Comparison of ENCODE assay signal across 14 cellular contexts in genomic region chr2:39718483-39718882, GRCh38. TPM values are rescaled to one million over a fixed set of nuclear protein-coding genes. Genes with fewer than 3 reads are reported as not detected.
DNase-seq lines count a peak whose midpoint lies in the region; ATAC-seq and TF ChIP-seq lines count a peak whose summit lies in the region.
"Had no signal": no experiment of that assay in that cellular context is flagged by ENCODE, and none has a peak within 500 bp of the region (broad histone marks: within the 10 kb centered on the region; RNA-seq: fewer than 3 reads in every experiment).

No MANE protein-coding gene starts in this region.

- H3K27ac ChIP-seq in VCaP = peak overlapping the region; percentile 86
- H3K27ac ChIP-seq in prostate gland = peak overlapping the region; percentile 68 to 70
- H3K27ac ChIP-seq: GM23248 had no signal

- WGBS in prostate gland = 28% methylated on average over 9 of the region's 9 CpGs

- no peak overlapping the region for H3K4me3 ChIP-seq in choroid plexus epithelial cell (ENCODE audit: low read depth, low read length)
- H3K4me3 ChIP-seq in prostate gland = no peak overlapping the region
- H3K4me3 ChIP-seq: GM23248 had no signal

- TF ChIP-seq CTCF in VCaP (conservative IDR thresholded peaks at IDR 0.05) (no peak), choroid plexus epithelial cell (conservative IDR thresholded peaks at IDR 0.05; ENCODE audit: low read depth, low read length) (no peak), prostate gland (IDR thresholded peaks at IDR 0.05) (no peak), omental fat pad (IDR thresholded peaks at IDR 0.05) (no peak)

- H3K27me3 ChIP-seq in prostate gland (replicated peaks; ENCODE audit: insufficient read depth) = no peaks in the 10 kb centered on the region

- H3K9me3 ChIP-seq in prostate gland = no peaks in the 10 kb centered on the region

- DNase-seq in EH (ENCODE audit: low read depth) = peak; percentile 68
- DNase-seq in choroid plexus epithelial cell (ENCODE audit: low read depth) = peak; percentile 13
- no peak for DNase-seq in prostate gland (ENCODE audit: low spot score)
- no peak for DNase-seq in NOMO-1 (lab: John Stamatoyannopoulos, UW; ENCODE audit: unreplicated experiment in 2 of 2)
- DNase-seq in omental fat pad (ENCODE audit: low spot score) = no peak
- no peak for DNase-seq in NCI-H146 (lab: John Stamatoyannopoulos, UW)
- no peak for DNase-seq in NCI-H524 (lab: John Stamatoyannopoulos, UW)
- DNase-seq: COR-L47, GM23248, NCI-H345 had no signal

- peaks cover 17% of the 10 kb centered on the region for H3K4me1 ChIP-seq in prostate gland (replicated peaks)

- no peaks in the 10 kb centered on the region for H3K36me3 ChIP-seq in prostate gland

- no peak for TF ChIP-seq POLR2A in prostate gland (IDR thresholded peaks at IDR 0.05)

- intact Hi-C loops in prostate gland (cut with DNase I) = no loop called here

- no peak for ATAC-seq in omental fat pad (ENCODE audit: low FRiP score)
- ATAC-seq: HCT116, Right ventricle myocardium inferior had no signal

RNA-seq across cellular contexts. Expression of gene TMEM178A, which starts 52.8 kb away (rescaled TPM):
- total RNA-seq in prostate gland (1 to 10 TPM; 2.6 to 6.9 TPM), omental fat pad (1 to 10 TPM; 1.6 to 2.0 (median 1.8) TPM)
- total RNA-seq: HT-29 had no signal

Comparison
In these comparisons a context has a peak if more than half of its experiments do, and no peak if none do; other contexts are left out.
1. DNase-seq: peak in EH (single experiment) and choroid plexus epithelial cell (single experiment); none in prostate gland (single experiment), NOMO-1 (0 of 2), omental fat pad (single experiment), NCI-H146 (single experiment) and NCI-H524 (0 of 2).